ENCODE assay signal across 13 cellular contexts in genomic region chr19:37903096-37903495, GRCh38. TPM values are rescaled to one million over a fixed set of nuclear protein-coding genes. Genes with fewer than 3 reads are reported as not detected.
"Had no signal": no experiment of that assay in that cellular context is flagged by ENCODE, and none has a peak within 500 bp of the region (broad histone marks: within the 10 kb centered on the region; RNA-seq: fewer than 3 reads in every experiment).

No MANE protein-coding gene starts in this region.

- H3K9me3 ChIP-seq: body of pancreas, testis had no signal

- H3K9me3 Mint-ChIP-seq: activated T-helper 2 cell treated with anti-CD3 and anti-CD28 coated beads, Interferon-gamma antibody, Interleukin-2, Interleukin-4, amounts not matched to agents 10 μg/mL and 5 μg/mL and 100 μg/mL, durations not matched to agents 14 hours and 24 hours and 36 hours; central memory CD8-positive, alpha-beta T cell; effector memory CD8-positive, alpha-beta T cell; natural killer cell treated with Interleukin-12 subunit alpha and Interleukin-12 subunit beta and Interleukin-15 and Interleukin-18, amount 100 ng/mL, for 72 hours; stimulated activated naive CD8-positive, alpha-beta T cell treated with anti-CD3 and anti-CD28 coated beads, Interleukin-15, amount 100 ng/mL, for 72 hours had no signal

- H3K27ac Mint-ChIP-seq: activated T-helper 2 cell treated with anti-CD3 and anti-CD28 coated beads, Interferon-gamma antibody, Interleukin-2, Interleukin-4, amounts not matched to agents 10 μg/mL and 5 μg/mL and 100 μg/mL, durations not matched to agents 14 hours and 24 hours and 36 hours; natural killer cell treated with Interleukin-12 subunit alpha and Interleukin-12 subunit beta and Interleukin-15 and Interleukin-18, amount 100 ng/mL, for 72 hours; stimulated activated naive CD8-positive, alpha-beta T cell treated with anti-CD3 and anti-CD28 coated beads, Interleukin-15, amount 100 ng/mL, for 72 hours had no signal

- H3K27ac ChIP-seq: epithelial cell of prostate, testis had no signal

- H3K36me3 Mint-ChIP-seq: natural killer cell treated with Interleukin-12 subunit alpha and Interleukin-12 subunit beta and Interleukin-15 and Interleukin-18, amount 100 ng/mL, for 72 hours had no signal

- H3K27me3 ChIP-seq: body of pancreas, testis had no signal

- ATAC-seq: natural killer cell treated with Interleukin-12 subunit alpha and Interleukin-12 subunit beta and Interleukin-15 and Interleukin-18, amount 100 ng/mL, for 72 hours had no signal

- H3K4me3 Mint-ChIP-seq: central memory CD8-positive, alpha-beta T cell; effector memory CD8-positive, alpha-beta T cell; natural killer cell treated with Interleukin-12 subunit alpha and Interleukin-12 subunit beta and Interleukin-15 and Interleukin-18, amount 100 ng/mL, for 72 hours; stimulated activated naive CD8-positive, alpha-beta T cell treated with anti-CD3 and anti-CD28 coated beads, Interleukin-15, amount 100 ng/mL, for 72 hours had no signal

- H3K27me3 Mint-ChIP-seq: central memory CD8-positive, alpha-beta T cell; effector memory CD8-positive, alpha-beta T cell; natural killer cell treated with Interleukin-12 subunit alpha and Interleukin-12 subunit beta and Interleukin-15 and Interleukin-18, amount 100 ng/mL, for 72 hours; stimulated activated naive CD8-positive, alpha-beta T cell treated with anti-CD3 and anti-CD28 coated beads, Interleukin-15, amount 100 ng/mL, for 72 hours had no signal

- H3K4me3 ChIP-seq: body of pancreas, testis had no signal

RNA-seq across cellular contexts. Expression of gene WDR87, which starts 3.3 kb away (rescaled TPM):
- total RNA-seq: activated T-helper 2 cell treated with anti-CD3 and anti-CD28 coated beads, Interferon-gamma antibody, Interleukin-2, Interleukin-4, amounts not matched to agents 10 μg/mL and 5 μg/mL and 100 μg/mL, durations not matched to agents 14 hours and 24 hours and 36 hours; body of pancreas; kidney epithelial cell; liver; natural killer cell treated with Interleukin-12 subunit alpha and Interleukin-12 subunit beta and Interleukin-15 and Interleukin-18, amount 100 ng/mL, for 72 hours; osteocyte; T-helper 2 cell treated with Interferon-gamma antibody and Interleukin-4, amounts not matched to agents 100 ng/mL and 5 ng/mL, for 36 hours; ureter had no signal
- polyA plus RNA-seq: liver had no signal
